In genomic region chr2:113502213-113503093, GRCh38 we compare ENCODE assay signal across 8 cellular contexts. TPM values are rescaled to one million over a fixed set of nuclear protein-coding genes. Genes with fewer than 3 reads are reported as not detected.
DNase-seq lines count a peak whose midpoint lies in the region; ATAC-seq and TF ChIP-seq lines count a peak whose summit lies in the region.
"Not testable (repeated sequence)": the region's sequence is repeated elsewhere in the genome, so short reads cannot be mapped to it uniquely, and the experiment has no call there.

No MANE protein-coding gene starts in this region.

- not testable (repeated sequence) for TF ChIP-seq EP300 in SK-N-SH (IDR thresholded peaks at IDR 0.05; ENCODE audit: borderline replicate concordance in 1 of 2, low read depth in 1 of 2, low read length in 1 of 2); gastroesophageal sphincter (IDR thresholded peaks at IDR 0.05)

- 6% methylated on average over 12 of the region's 73 CpGs for WGBS in SK-N-SH (ENCODE audit: low lambda C conversion rate)
- WGBS in gastroesophageal sphincter (ENCODE audit: low coverage in 1 of 2), 2 donors, result no CpG with 5 or more reads among the region's 73 CpGs
- under 1% methylated on average over 36 of the region's 73 CpGs for WGBS in mesenchymal stem cell

- not testable (repeated sequence) for H2AK5ac ChIP-seq in mesenchymal stem cell (ENCODE audit: low read length, severe bottlenecking)

- H3K79me2 ChIP-seq in SK-N-SH (ENCODE audit: insufficient read depth), result not testable (repeated sequence)

- H3K4me3 ChIP-seq in SK-N-SH (ENCODE audit: low read depth in 2 of 2, low read length in 1 of 2), result not testable (repeated sequence)
- H3K4me3 ChIP-seq in adipocyte (ENCODE audit: low read length) (peak overlapping the region; percentile 65), gastroesophageal sphincter (peak overlapping the region; percentile 18 to 56), mesenchymal stem cell (ENCODE audit: insufficient read depth in 1 of 2, low read depth in 1 of 2, low read length in 2 of 2) (peak overlapping the region in 1 of 2 experiments; percentile 73), skeletal muscle tissue (ENCODE audit: low read length in 3 of 3) (peak overlapping the region in 2 of 3 donors; percentile 52 to 58)

- H3K23ac ChIP-seq in mesenchymal stem cell (ENCODE audit: low read length in 2 of 2), result not testable (repeated sequence)

- H2BK15ac ChIP-seq in mesenchymal stem cell (ENCODE audit: low read depth, poor library complexity, severe bottlenecking), result not testable (repeated sequence)

- H3K9ac ChIP-seq in SK-N-SH; adipocyte (ENCODE audit: low read length); mesenchymal stem cell (ENCODE audit: low read length); skeletal muscle tissue (ENCODE audit: low read depth in 1 of 3, low read length in 3 of 3): not testable (repeated sequence)

- not testable (repeated sequence) for H4K20me1 ChIP-seq in SK-N-SH (ENCODE audit: insufficient read depth)

- H3K4ac ChIP-seq in mesenchymal stem cell (ENCODE audit: low read depth in 1 of 2, low read length in 2 of 2), result not testable (repeated sequence)

- not testable (repeated sequence) for H4K8ac ChIP-seq in mesenchymal stem cell (ENCODE audit: low read length)

- TF ChIP-seq CTCF in SK-N-SH (IDR thresholded peaks at IDR 0.05); gastroesophageal sphincter (IDR thresholded peaks at IDR 0.05): not testable (repeated sequence)

- peaks cover 12% of the 10 kb centered on the region; the same call in 1 of the 2 replicates for H3K27me3 ChIP-seq in SK-N-SH (ENCODE audit: insufficient read depth)
- not testable (repeated sequence) for H3K27me3 ChIP-seq in adipocyte (replicated peaks; ENCODE audit: control insufficient read depth, insufficient read depth, low read length)
- H3K27me3 ChIP-seq in gastroesophageal sphincter, result peaks cover 72% of the 10 kb centered on the region
- H3K27me3 ChIP-seq in mesenchymal stem cell (ENCODE audit: control insufficient read depth in 1 of 2, insufficient read depth in 1 of 2, low read length in 2 of 2), result peaks cover 6 to 25% of the 10 kb centered on the region in 2 experiments
- H3K27me3 ChIP-seq in skeletal muscle tissue (ENCODE audit: control insufficient read depth in 3 of 3, insufficient read depth in 3 of 3, low read length in 3 of 3), result peaks cover 3 to 13% (median 3%) of the 10 kb centered on the region in 3 donors

- H3K14ac ChIP-seq in mesenchymal stem cell (ENCODE audit: low read length in 2 of 2), result not testable (repeated sequence)

- not testable (repeated sequence) for H3K27ac ChIP-seq in SK-N-SH (ENCODE audit: low read depth in 2 of 2, low read length in 1 of 2); gastroesophageal sphincter; mesenchymal stem cell (ENCODE audit: low read length, poor library complexity, severe bottlenecking); skeletal muscle tissue (ENCODE audit: low read depth, low read length)

- CTCF ChIA-PET in SK-N-SH (lab: Yijun Ruan, JAX), result not testable (repeated sequence)

- not testable (repeated sequence) for TF ChIP-seq RAD21 in SK-N-SH (IDR thresholded peaks at IDR 0.05; ENCODE audit: low read length)

- H2BK120ac ChIP-seq in mesenchymal stem cell (ENCODE audit: low read depth, low read length), result not testable (repeated sequence)

- H3K4me1 ChIP-seq in SK-N-SH (ENCODE audit: control insufficient read depth in 1 of 2, insufficient read depth in 2 of 2, low read depth in 1 of 2, low read length in 1 of 2); adipocyte (ENCODE audit: control insufficient read depth, insufficient read depth, low read length); mesenchymal stem cell (ENCODE audit: control insufficient read depth, insufficient read depth, low read depth, low read length); skeletal muscle tissue (ENCODE audit: control insufficient read depth in 3 of 3, insufficient read depth in 3 of 3, low read length in 3 of 3): not testable (repeated sequence)
- H3K4me1 ChIP-seq in gastroesophageal sphincter, result peaks cover 0 to 39% (median 15%) of the 10 kb centered on the region in 3 donors

- not testable (repeated sequence) for H2AFZ ChIP-seq in SK-N-SH (ENCODE audit: low read depth); mesenchymal stem cell (ENCODE audit: low read depth, low read length)

- not testable (repeated sequence) for H3K18ac ChIP-seq in mesenchymal stem cell (ENCODE audit: low read depth in 1 of 2, low read length in 2 of 2)

- not testable (repeated sequence) for H4K91ac ChIP-seq in mesenchymal stem cell (ENCODE audit: low read length)

- H3K79me1 ChIP-seq in mesenchymal stem cell (replicated peaks; ENCODE audit: low read length, poor library complexity, severe bottlenecking), result not testable (repeated sequence)

- H2BK5ac ChIP-seq in mesenchymal stem cell (ENCODE audit: low read depth, low read length, poor library complexity, severe bottlenecking), result not testable (repeated sequence)

- not testable (repeated sequence) for H3K9me2 ChIP-seq in SK-N-SH

- TF ChIP-seq POLR2A in gastroesophageal sphincter (IDR thresholded peaks at IDR 0.05), result not testable (repeated sequence)

- ATAC-seq in GM19035 (IDR thresholded peaks at IDR 0.05; ENCODE audit: unreplicated experiment), result peak; percentile 29
- ATAC-seq in HG02943 (IDR thresholded peaks at IDR 0.05; ENCODE audit: low read depth, unreplicated experiment), result peak; percentile 32
- ATAC-seq in gastroesophageal sphincter, result peak; percentile 13

- peak overlapping the region; percentile 44; the same call in 1 of the 2 replicates for H3K4me2 ChIP-seq in SK-N-SH
- peak overlapping the region; percentile 79 for H3K4me2 ChIP-seq in mesenchymal stem cell (ENCODE audit: low read length, poor library complexity, severe bottlenecking)

- H3K36me3 ChIP-seq in SK-N-SH (replicated peaks in 1 of 2; ENCODE audit: control insufficient read depth in 1 of 2, insufficient read depth in 2 of 2, low read length in 1 of 2); adipocyte (ENCODE audit: control insufficient read depth, insufficient read depth, low read length, severe bottlenecking); gastroesophageal sphincter; mesenchymal stem cell (ENCODE audit: control insufficient read depth in 1 of 2, insufficient read depth in 2 of 2, low read depth in 1 of 2, low read length in 2 of 2); skeletal muscle tissue (ENCODE audit: control insufficient read depth in 3 of 3, insufficient read depth in 3 of 3, low read length in 3 of 3): not testable (repeated sequence)

- not testable (repeated sequence) for H3K9me3 ChIP-seq in SK-N-SH; adipocyte (ENCODE audit: control insufficient read depth, low read length); gastroesophageal sphincter; mesenchymal stem cell (ENCODE audit: control insufficient read depth, low read length); skeletal muscle tissue (ENCODE audit: control insufficient read depth in 3 of 3, low read length in 3 of 3)

- not testable (repeated sequence) for H2BK12ac ChIP-seq in mesenchymal stem cell (ENCODE audit: low read length in 2 of 2)

- DNase-seq in AG08396 (ENCODE audit: low spot score) (peak; percentile 4), SK-N-SH (peak; percentile 0), adipocyte (ENCODE audit: low read depth) (peak; percentile 4)
- DNase-seq in mesenchymal stem cell, result not testable (repeated sequence)

- POLR2A ChIA-PET in SK-N-SH (lab: Yijun Ruan, JAX), result not testable (repeated sequence)

- not testable (repeated sequence) for H3F3A ChIP-seq in SK-N-SH (replicated peaks; ENCODE audit: insufficient read depth)

RNA-seq across cellular contexts. Expression of gene FOXD4L1, which starts 4.0 kb away (rescaled TPM):
- 0.10 and 0.13 TPM in 2 replicates for polyA plus RNA-seq in SK-N-SH (2012; rRNA removed)
- polyA plus RNA-seq in SK-N-SH (2012; cell fraction: cytosol; rRNA removed), result 0.04 TPM in 2 replicates
- polyA plus RNA-seq in SK-N-SH (2012; cell fraction: nucleus; rRNA removed), result 0.24 and 0.28 TPM in 2 replicates
- total RNA-seq in gastroesophageal sphincter, result under 1 TPM in 1 of 4 donors, not detected in 3; 0.50 TPM
- polyA plus RNA-seq in mesenchymal stem cell (2013, experiment 1 of 2), result 0.01 TPM
- not detected for polyA plus RNA-seq in mesenchymal stem cell (2013, experiment 2 of 2)
- total RNA-seq in skeletal muscle tissue, result not detected
